ENCODE assay signal across 1 cellular context in the genomic region with DNA sequence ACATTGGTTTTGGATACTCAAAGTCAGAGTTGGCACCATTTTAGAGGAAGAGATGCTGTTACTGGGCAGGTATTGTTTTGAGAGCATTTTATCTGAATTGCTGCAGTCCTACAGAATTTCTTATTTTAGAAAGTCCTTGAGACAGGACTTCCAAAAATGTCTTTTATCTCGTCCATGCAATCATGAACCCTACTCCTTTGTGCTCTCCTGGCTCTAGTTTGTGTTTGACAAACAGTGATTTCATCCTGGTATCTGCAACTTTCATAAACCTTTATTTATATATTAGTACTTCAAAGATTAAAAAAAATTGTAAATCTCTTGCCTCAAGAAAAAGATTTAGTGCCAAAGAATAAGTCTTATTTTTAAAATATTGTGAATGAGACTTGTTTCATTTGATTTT.
TF ChIP-seq lines count a peak whose summit lies in the region.

No MANE protein-coding gene starts in this region.

TF ChIP-seq in A549, 52 proteins besides CTCF, POLR2A, EP300 and RAD21 (continued from another document):
- TF ChIP-seq, protein P1, sequence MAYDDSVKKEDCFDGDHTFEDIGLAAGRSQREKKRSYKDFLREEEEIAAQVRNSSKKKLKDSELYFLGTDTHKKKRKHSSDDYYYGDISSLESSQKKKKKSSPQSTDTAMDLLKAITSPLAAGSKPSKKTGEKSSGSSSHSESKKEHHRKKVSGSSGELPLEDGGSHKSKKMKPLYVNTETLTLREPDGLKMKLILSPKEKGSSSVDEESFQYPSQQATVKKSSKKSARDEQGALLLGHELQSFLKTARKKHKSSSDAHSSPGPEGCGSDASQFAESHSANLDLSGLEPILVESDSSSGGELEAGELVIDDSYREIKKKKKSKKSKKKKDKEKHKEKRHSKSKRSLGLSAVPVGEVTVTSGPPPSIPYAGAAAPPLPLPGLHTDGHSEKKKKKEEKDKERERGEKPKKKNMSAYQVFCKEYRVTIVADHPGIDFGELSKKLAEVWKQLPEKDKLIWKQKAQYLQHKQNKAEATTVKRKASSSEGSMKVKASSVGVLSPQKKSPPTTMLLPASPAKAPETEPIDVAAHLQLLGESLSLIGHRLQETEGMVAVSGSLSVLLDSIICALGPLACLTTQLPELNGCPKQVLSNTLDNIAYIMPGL (CRISPR knock-in tag; IDR thresholded peaks at IDR 0.05; ENCODE audit: borderline replicate concordance), result no peak
- TF ChIP-seq RARB (CRISPR knock-in tag; IDR thresholded peaks at IDR 0.05) (no peak), PHF8 (IDR thresholded peaks at IDR 0.05; ENCODE audit: borderline replicate concordance, low read depth) (no peak), HEYL (CRISPR knock-in tag; IDR thresholded peaks at IDR 0.05) (no peak), ZC3H11A (IDR thresholded peaks at IDR 0.05) (no peak), FOSL2 (IDR thresholded peaks at IDR 0.05) (no peak), FOSL2 (CRISPR knock-in tag; IDR thresholded peaks at IDR 0.05) (no peak), SMC3 (IDR thresholded peaks at IDR 0.05) (no peak), MAFK (IDR thresholded peaks at IDR 0.05; ENCODE audit: partially characterized antibody) (no peak), CEBPB (IDR thresholded peaks at IDR 0.05) (no peak), NFE2L2 (conservative IDR thresholded peaks at IDR 0.05; ENCODE audit: low read length) (no peak), FOXS1 (CRISPR knock-in tag; IDR thresholded peaks at IDR 0.05) (no peak), HDAC2 (IDR thresholded peaks at IDR 0.05) (no peak)
- TF ChIP-seq, protein P2, sequence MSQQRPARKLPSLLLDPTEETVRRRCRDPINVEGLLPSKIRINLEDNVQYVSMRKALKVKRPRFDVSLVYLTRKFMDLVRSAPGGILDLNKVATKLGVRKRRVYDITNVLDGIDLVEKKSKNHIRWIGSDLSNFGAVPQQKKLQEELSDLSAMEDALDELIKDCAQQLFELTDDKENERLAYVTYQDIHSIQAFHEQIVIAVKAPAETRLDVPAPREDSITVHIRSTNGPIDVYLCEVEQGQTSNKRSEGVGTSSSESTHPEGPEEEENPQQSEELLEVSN (IDR thresholded peaks at IDR 0.05; ENCODE audit: borderline replicate concordance, low read depth), result no peak
- TF ChIP-seq, protein P3, sequence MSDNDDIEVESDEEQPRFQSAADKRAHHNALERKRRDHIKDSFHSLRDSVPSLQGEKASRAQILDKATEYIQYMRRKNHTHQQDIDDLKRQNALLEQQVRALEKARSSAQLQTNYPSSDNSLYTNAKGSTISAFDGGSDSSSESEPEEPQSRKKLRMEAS (IDR thresholded peaks at IDR 0.05), result no peak
- TF ChIP-seq, protein P4, sequence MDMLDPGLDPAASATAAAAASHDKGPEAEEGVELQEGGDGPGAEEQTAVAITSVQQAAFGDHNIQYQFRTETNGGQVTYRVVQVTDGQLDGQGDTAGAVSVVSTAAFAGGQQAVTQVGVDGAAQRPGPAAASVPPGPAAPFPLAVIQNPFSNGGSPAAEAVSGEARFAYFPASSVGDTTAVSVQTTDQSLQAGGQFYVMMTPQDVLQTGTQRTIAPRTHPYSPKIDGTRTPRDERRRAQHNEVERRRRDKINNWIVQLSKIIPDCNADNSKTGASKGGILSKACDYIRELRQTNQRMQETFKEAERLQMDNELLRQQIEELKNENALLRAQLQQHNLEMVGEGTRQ (IDR thresholded peaks at IDR 0.05), result no peak
- TF ChIP-seq, protein P5, sequence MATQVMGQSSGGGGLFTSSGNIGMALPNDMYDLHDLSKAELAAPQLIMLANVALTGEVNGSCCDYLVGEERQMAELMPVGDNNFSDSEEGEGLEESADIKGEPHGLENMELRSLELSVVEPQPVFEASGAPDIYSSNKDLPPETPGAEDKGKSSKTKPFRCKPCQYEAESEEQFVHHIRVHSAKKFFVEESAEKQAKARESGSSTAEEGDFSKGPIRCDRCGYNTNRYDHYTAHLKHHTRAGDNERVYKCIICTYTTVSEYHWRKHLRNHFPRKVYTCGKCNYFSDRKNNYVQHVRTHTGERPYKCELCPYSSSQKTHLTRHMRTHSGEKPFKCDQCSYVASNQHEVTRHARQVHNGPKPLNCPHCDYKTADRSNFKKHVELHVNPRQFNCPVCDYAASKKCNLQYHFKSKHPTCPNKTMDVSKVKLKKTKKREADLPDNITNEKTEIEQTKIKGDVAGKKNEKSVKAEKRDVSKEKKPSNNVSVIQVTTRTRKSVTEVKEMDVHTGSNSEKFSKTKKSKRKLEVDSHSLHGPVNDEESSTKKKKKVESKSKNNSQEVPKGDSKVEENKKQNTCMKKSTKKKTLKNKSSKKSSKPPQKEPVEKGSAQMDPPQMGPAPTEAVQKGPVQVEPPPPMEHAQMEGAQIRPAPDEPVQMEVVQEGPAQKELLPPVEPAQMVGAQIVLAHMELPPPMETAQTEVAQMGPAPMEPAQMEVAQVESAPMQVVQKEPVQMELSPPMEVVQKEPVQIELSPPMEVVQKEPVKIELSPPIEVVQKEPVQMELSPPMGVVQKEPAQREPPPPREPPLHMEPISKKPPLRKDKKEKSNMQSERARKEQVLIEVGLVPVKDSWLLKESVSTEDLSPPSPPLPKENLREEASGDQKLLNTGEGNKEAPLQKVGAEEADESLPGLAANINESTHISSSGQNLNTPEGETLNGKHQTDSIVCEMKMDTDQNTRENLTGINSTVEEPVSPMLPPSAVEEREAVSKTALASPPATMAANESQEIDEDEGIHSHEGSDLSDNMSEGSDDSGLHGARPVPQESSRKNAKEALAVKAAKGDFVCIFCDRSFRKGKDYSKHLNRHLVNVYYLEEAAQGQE (IDR thresholded peaks at IDR 0.05), result no peak
